ENCODE assay signal across 5 cellular contexts in the genomic region with DNA sequence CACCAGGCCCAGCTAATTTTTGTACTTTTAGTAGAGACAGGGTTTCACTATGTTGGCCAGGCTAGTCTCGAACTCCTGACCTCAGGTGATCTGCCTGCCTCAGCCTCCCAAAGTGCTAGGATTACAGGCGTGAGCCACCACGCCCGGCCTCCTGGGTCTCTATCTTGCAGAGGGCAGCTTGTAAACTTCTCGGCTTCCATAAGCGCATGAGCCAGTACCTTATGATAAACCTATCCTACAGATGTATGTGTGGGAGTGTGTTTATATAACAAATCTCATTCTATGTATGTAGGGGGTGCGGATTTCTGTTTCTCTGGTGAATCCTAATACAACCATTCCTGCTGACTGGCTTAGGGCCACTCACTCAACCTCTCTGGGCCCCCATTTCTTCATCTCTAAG. TPM values are rescaled to one million over a fixed set of nuclear protein-coding genes. Genes with fewer than 3 reads are reported as not detected.
"Had no signal": no experiment of that assay in that cellular context is flagged by ENCODE, and none has a peak within 500 bp of the region (broad histone marks: within the 10 kb centered on the region; RNA-seq: fewer than 3 reads in every experiment).

No MANE protein-coding gene starts in this region.

RNA-seq across cellular contexts. Expression of gene F2RL3, which starts 51.3 kb away (rescaled TPM):
- total RNA-seq: GM23248, H7, HepG2, HFFc6, HT1080 had no signal
- polyA plus RNA-seq: GM23248, HepG2 had no signal
